11 cellular contexts compared by ENCODE assay signal in genomic region chr6:129890164-129890563, GRCh38. TPM values are rescaled to one million over a fixed set of nuclear protein-coding genes. Genes with fewer than 3 reads are reported as not detected.
DNase-seq lines count a peak whose midpoint lies in the region; ATAC-seq and TF ChIP-seq lines count a peak whose summit lies in the region.
"Had no signal": no experiment of that assay in that cellular context is flagged by ENCODE, and none has a peak within 500 bp of the region (broad histone marks: within the 10 kb centered on the region; RNA-seq: fewer than 3 reads in every experiment).

No MANE protein-coding gene starts in this region.

- TF ChIP-seq CTCF in PC-9 (conservative IDR thresholded peaks at IDR 0.05) = no peak
- TF ChIP-seq CTCF in upper lobe of right lung (IDR thresholded peaks at IDR 0.05) = no peak
- TF ChIP-seq CTCF in heart left ventricle (IDR thresholded peaks at IDR 0.05) = no peak
- TF ChIP-seq CTCF in prostate gland (IDR thresholded peaks at IDR 0.05) = no peak

- H3F3A ChIP-seq in PC-9 (ENCODE audit: insufficient read depth, low read depth) = 0 out of 2 replicates have a peak, but pooled peaks cover 6% of the 10 kb centered on the region

- no peaks in the 10 kb centered on the region for H3K27me3 ChIP-seq in PC-9 (ENCODE audit: insufficient read depth, low read depth)
- no peaks in the 10 kb centered on the region for H3K27me3 ChIP-seq in upper lobe of right lung
- no peaks in the 10 kb centered on the region for H3K27me3 ChIP-seq in heart left ventricle
- no peaks in the 10 kb centered on the region for H3K27me3 ChIP-seq in prostate gland (replicated peaks; ENCODE audit: insufficient read depth)

- CTCF ChIA-PET in PC-9 (lab: Charles Lee) = no interaction called here

- no peak overlapping the region for H3K27ac ChIP-seq in PC-9
- H3K27ac ChIP-seq in epithelial cell of prostate = peak overlapping the region; percentile 72
- no peak overlapping the region for H3K27ac ChIP-seq in upper lobe of right lung
- no peak overlapping the region for H3K27ac ChIP-seq in heart left ventricle
- no peak overlapping the region for H3K27ac ChIP-seq in prostate gland

- H4K20me1 ChIP-seq in PC-9 (ENCODE audit: insufficient read depth) = no peaks in the 10 kb centered on the region

- no peaks in the 10 kb centered on the region for H3K9me2 ChIP-seq in PC-9 (ENCODE audit: insufficient read depth)

- TF ChIP-seq POLR2A in heart left ventricle (IDR thresholded peaks at IDR 0.05) = no peak
- TF ChIP-seq POLR2A in prostate gland (IDR thresholded peaks at IDR 0.05) = no peak

- intact Hi-C loops in PC-9 (cut with micrococcal nuclease; ENCODE audit: unreplicated experiment) = no loop called here
- intact Hi-C loops in upper lobe of right lung (cut with DNase I) = no loop called here
- intact Hi-C loops in heart left ventricle (cut with DNase I) = loop anchor here in 7 of 10 donors (5.0 to 10.0 kb wide), 2 partner anchors 125 to 132 kb away; partner anchors contain the start of gene L3MBTL3 (in 2 of the 7)
- intact Hi-C loops in prostate gland (cut with DNase I) = no loop called here

- 48 to 66% (median 59%) methylated on average over 2 of the region's 2 CpGs for WGBS in heart left ventricle, 4 donors
- 49% methylated on average over 2 of the region's 2 CpGs for WGBS in prostate gland

- no peaks in the 10 kb centered on the region for H3K36me3 ChIP-seq in PC-9 (ENCODE audit: low read depth)
- H3K36me3 ChIP-seq in upper lobe of right lung = no peaks in the 10 kb centered on the region
- H3K36me3 ChIP-seq in heart left ventricle = no peaks in the 10 kb centered on the region
- no peaks in the 10 kb centered on the region for H3K36me3 ChIP-seq in prostate gland

- H2AFZ ChIP-seq in PC-9 = peak overlapping the region; percentile 3

- H3K9me3 ChIP-seq in PC-9 (ENCODE audit: insufficient read depth, low read depth) (no peaks in the 10 kb centered on the region), upper lobe of right lung (no peaks in the 10 kb centered on the region), heart left ventricle (no peaks in the 10 kb centered on the region), prostate gland (no peaks in the 10 kb centered on the region)

- DNase-seq in stimulated activated CD4-positive, alpha-beta T cell treated with anti-CD3 and anti-CD28 coated beads, Interleukin-15, amount 100 ng/mL, for 24 hours = peak; percentile 7
- no peak for DNase-seq in stimulated activated CD4-positive, alpha-beta T cell treated with anti-CD3 and anti-CD28 coated beads, Interleukin-4, amount 100 ng/mL, for 24 hours
- DNase-seq in PC-9 (no peak), epithelial cell of prostate (ENCODE audit: low read depth, low spot score) (peak; percentile 92), upper lobe of right lung (no peak), heart left ventricle (no peak), prostate gland (ENCODE audit: low spot score) (no peak), NCI-H748 treated with DMSO at 0.1 percent for 48 hours (lab: John Stamatoyannopoulos, UW) (no peak)
- DNase-seq: CD4-positive, alpha-beta T cell; NCI-H1105 treated with DMSO at 0.1 percent for 48 hours had no signal

- peak; percentile 22 for ATAC-seq in upper lobe of right lung
- no peak for ATAC-seq in heart left ventricle
- ATAC-seq: Panc1 had no signal

- POLR2A ChIA-PET in PC-9 (lab: Charles Lee; ENCODE audit: unreplicated experiment) = no interaction called here

- H3K79me2 ChIP-seq in PC-9 (ENCODE audit: low read depth) = no peaks in the 10 kb centered on the region

- no TSS peak for BruUV-seq in PC-9 (replicated peaks; lab: Mats Ljungman, UMichigan)

- H3K4me1 ChIP-seq in PC-9 (replicated peaks; ENCODE audit: insufficient read depth) (0 out of 2 replicates have a peak, but pooled peaks cover 5% of the 10 kb centered on the region), upper lobe of right lung (no peaks in the 10 kb centered on the region), heart left ventricle (peaks cover 0 to 18% (median 0%) of the 10 kb centered on the region in 12 donors), prostate gland (replicated peaks) (no peaks in the 10 kb centered on the region)

- H3K4me3 ChIP-seq in PC-9 (no peak overlapping the region), upper lobe of right lung (no peak overlapping the region), heart left ventricle (no peak overlapping the region), prostate gland (no peak overlapping the region)

- H3K4me2 ChIP-seq in PC-9 = no peak overlapping the region

RNA-seq across cellular contexts. Expression of gene TMEM244, which starts 29.0 kb away (rescaled TPM):
- total RNA-seq in PC-9 (2021) (not detected in 2 replicates), upper lobe of right lung (not detected), heart left ventricle (not detected), prostate gland (not detected)
- polyA plus RNA-seq in heart left ventricle = not detected
- total RNA-seq: CD4-positive, alpha-beta T cell had no signal

Comparison
In these comparisons a context has a peak if more than half of its experiments do, and no peak if none do; other contexts are left out.
1. DNase-seq: peak in stimulated activated CD4-positive, alpha-beta T cell treated with anti-CD3 and anti-CD28 coated beads, Interleukin-15, amount 100 ng/mL, for 24 hours (single experiment) and epithelial cell of prostate (single experiment); none in stimulated activated CD4-positive, alpha-beta T cell treated with anti-CD3 and anti-CD28 coated beads, Interleukin-4, amount 100 ng/mL, for 24 hours (single experiment), PC-9 (0 of 2), upper lobe of right lung (single experiment), heart left ventricle (0 of 5), prostate gland (single experiment) and NCI-H748 treated with DMSO at 0.1 percent for 48 hours (single experiment).
2. intact Hi-C loops: an anchor here in heart left ventricle (5.0 to 10.0 kb wide); none called in PC-9, upper lobe of right lung and prostate gland.